ENCODE assay signal across 8 cellular contexts in genomic region chr3:49007068-49007770, GRCh38. TPM values are rescaled to one million over a fixed set of nuclear protein-coding genes. Genes with fewer than 3 reads are reported as not detected.
A peak's percentile ranks its signal among the peaks of the same experiment; 100 is the strongest.
DNase-seq lines count a peak whose midpoint lies in the region; ATAC-seq, FAIRE-seq and TF ChIP-seq lines count a peak whose summit lies in the region.

Gene WDR6 (plus strand): TSS chr3:49007391. CDS start chr3:49007432, 41 bp downstream.

- peak within 1 kb of the TSS; percentile 88 for H3K4me2 ChIP-seq in hepatocyte

- no peaks in the 10 kb centered on the region for H3K27me3 ChIP-seq in hepatocyte

- FAIRE-seq in GM18507 (lab: Jason Lieb, UNC): peak; percentile 100

- H3K9me3 ChIP-seq in hepatocyte (ENCODE audit: low read depth): no peaks in the 10 kb centered on the region

- peak within 1 kb of the TSS; percentile 95 for H3K27ac ChIP-seq in hepatocyte

- no peaks in the 10 kb centered on the region for H3K9me2 ChIP-seq in hepatocyte (replicated peaks; ENCODE audit: insufficient read depth)

- peak; percentile 80 for ATAC-seq in HG02981 (IDR thresholded peaks at IDR 0.05; ENCODE audit: unreplicated experiment)

- peak within 1 kb of the TSS; percentile 66 for H2AFZ ChIP-seq in hepatocyte

- H3K4me3 ChIP-seq in astrocyte of the cerebellum (ENCODE audit: low read depth, low read length): peak within 1 kb of the TSS; percentile 84
- peak within 1 kb of the TSS; percentile 40 for H3K4me3 ChIP-seq in hepatocyte

- no peaks in the 10 kb centered on the region for H3K36me3 ChIP-seq in hepatocyte (replicated peaks; ENCODE audit: insufficient read depth, low read depth)

- H3K4me1 ChIP-seq in hepatocyte (ENCODE audit: insufficient read depth): peaks cover 4% of the 10 kb centered on the region

- TF ChIP-seq CTCF in astrocyte of the cerebellum (IDR thresholded peaks at IDR 0.05; ENCODE audit: low read depth, low read length, missing control alignments) (peak; percentile 37), hepatocyte (IDR thresholded peaks at IDR 0.05; ENCODE audit: poor library complexity) (peak; percentile 53)

- peaks cover 42% of the 10 kb centered on the region for H4K20me1 ChIP-seq in hepatocyte (ENCODE audit: insufficient read depth, poor library complexity, severe bottlenecking)

- in situ Hi-C loops in astrocyte of the cerebellum (cut with HindIII; ENCODE audit: low sequenced_read_pairs): no loop called here

- under 1% methylated on average over 57 of the region's 65 CpGs for WGBS in hepatocyte (ENCODE audit: low lambda C conversion rate, missing lambda C conversion rate)

- peaks cover 47% of the 10 kb centered on the region for H3K79me2 ChIP-seq in hepatocyte

- peak; percentile 96 for DNase-seq in GM18507 (ENCODE audit: extremely low spot score, insufficient read length, low read depth)
- peak; percentile 92 for DNase-seq in NCI-H2029 (lab: John Stamatoyannopoulos, UW)
- DNase-seq in T-helper 22 cell (ENCODE audit: low read depth): peak; percentile 97
- DNase-seq in astrocyte of the cerebellum (ENCODE audit: low read depth): peak; percentile 93
- DNase-seq in hepatocyte (ENCODE audit: low spot score): peak; percentile 99
- peak; percentile 94 for DNase-seq in renal cortical epithelial cell (ENCODE audit: low read depth)
- DNase-seq in cortex of kidney (lab: John Stamatoyannopoulos, UW): no peak

RNA-seq across cellular contexts. Expression of gene WDR6, which starts in this region (rescaled TPM):
- total RNA-seq in hepatocyte (124 and 157 TPM in 2 replicates), renal cortical epithelial cell (69.8 and 134 TPM in 2 replicates)
- 190 and 215 TPM in 2 replicates for polyA plus RNA-seq in hepatocyte
